In the genomic region with DNA sequence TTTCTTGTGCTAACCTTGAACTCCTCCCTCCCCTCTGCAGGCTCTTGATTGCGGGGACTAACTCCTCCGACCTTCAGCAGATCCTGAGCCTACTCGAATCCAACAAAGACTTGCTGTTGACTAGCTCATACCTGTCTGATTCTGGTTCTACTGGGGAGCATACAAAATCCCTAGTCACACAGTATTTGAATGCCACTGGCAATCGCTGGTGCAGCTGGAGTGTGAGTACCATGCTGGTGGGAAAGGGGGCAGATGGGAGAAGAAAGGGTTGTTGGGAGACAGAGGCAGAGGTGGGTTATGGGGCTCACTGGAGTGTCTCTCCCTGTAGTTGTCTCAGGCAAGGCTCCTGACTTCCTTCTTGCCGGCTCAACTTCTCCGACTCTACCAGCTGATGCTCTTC, we compare ENCODE assay signal across 10 cellular contexts. TPM values are rescaled to one million over a fixed set of nuclear protein-coding genes. Genes with fewer than 3 reads are reported as not detected.
DNase-seq lines count a peak whose midpoint lies in the region; ATAC-seq lines count a peak whose summit lies in the region.
"Had no signal": no experiment of that assay in that cellular context is flagged by ENCODE, and none has a peak within 500 bp of the region (broad histone marks: within the 10 kb centered on the region; RNA-seq: fewer than 3 reads in every experiment).

No MANE protein-coding gene starts in this region.

- H3K9me3 Mint-ChIP-seq in activated CD8-positive, alpha-beta memory T cell treated with anti-CD3 and anti-CD28 coated beads, Interleukin-2, amount 10 ng/mL, durations not matched to agents 7 days and 5 days (ENCODE audit: low read depth) = no peaks in the 10 kb centered on the region
- no peaks in the 10 kb centered on the region for H3K9me3 Mint-ChIP-seq in activated CD4-positive, alpha-beta memory T cell treated with anti-CD3 and anti-CD28 coated beads for 36 hours

- peak overlapping the region; percentile 99 for H3K27ac ChIP-seq in epithelial cell of prostate

- peak overlapping the region; percentile 54 for H3K27ac Mint-ChIP-seq in activated CD8-positive, alpha-beta memory T cell treated with anti-CD3 and anti-CD28 coated beads, Interleukin-2, amount 10 ng/mL, durations not matched to agents 7 days and 5 days
- H3K27ac Mint-ChIP-seq in activated CD4-positive, alpha-beta memory T cell treated with anti-CD3 and anti-CD28 coated beads for 36 hours = peak overlapping the region; percentile 69

- H3K4me3 ChIP-seq in skeletal muscle cell (ENCODE audit: low read depth, low read length) = peak overlapping the region; percentile 2

- DNase-seq in activated CD8-positive, alpha-beta memory T cell treated with anti-CD3 and anti-CD28 coated beads, Interleukin-2, amount 10 ng/mL, durations not matched to agents 7 days and 5 days = no peak
- no peak for DNase-seq in activated CD8-positive, alpha-beta memory T cell treated with anti-CD3 and anti-CD28 coated beads, Interleukin-2, amount 50 U/mL, for 4 hours
- no peak for DNase-seq in activated CD4-positive, alpha-beta memory T cell treated with anti-CD3 and anti-CD28 coated beads for 36 hours
- DNase-seq in epithelial cell of prostate (ENCODE audit: low read depth, low spot score) = no peak
- DNase-seq in skeletal muscle cell (ENCODE audit: low read depth) = no peak
- DNase-seq in activated effector memory CD4-positive, alpha-beta T cell treated with anti-CD3 and anti-CD28 coated beads, Interleukin-2, amount 50 U/mL, for 16 hours = no peak
- DNase-seq in DMS153 (lab: John Stamatoyannopoulos, UW) = no peak
- no peak for DNase-seq in SIG-M5 treated with dmso at 0.1 percent for 504 hours (lab: John Stamatoyannopoulos, UW; ENCODE audit: unreplicated experiment)
- DNase-seq: NCI-H187 treated with DMSO at 0.1 percent for 48 hours had no signal

- POLR2A ChIA-PET in activated CD4-positive, alpha-beta memory T cell treated with anti-CD3 and anti-CD28 coated beads for 36 hours (lab: Charles Lee) = interaction anchor here (9.1 kb wide), 1 partner anchor 31 kb away, joined by 234 read pairs; no protein-coding TSS in a partner anchor

- CTCF ChIA-PET in activated CD8-positive, alpha-beta memory T cell treated with anti-CD3 and anti-CD28 coated beads, Interleukin-2, amount 10 ng/mL, durations not matched to agents 7 days and 5 days (lab: Charles Lee) = interaction anchor here (0.6 to 4.8 kb wide), 6 partner anchors 10 to 98 kb away, joined by 3 to 29 read pairs (median 6); a partner anchor contains a TSS
- CTCF ChIA-PET in activated CD4-positive, alpha-beta memory T cell treated with anti-CD3 and anti-CD28 coated beads for 36 hours (lab: Charles Lee) = interaction anchor here (4.1 kb wide), 1 partner anchor 21 kb away, joined by 14 read pairs; no protein-coding TSS in a partner anchor

- intact Hi-C loops in activated CD4-positive, alpha-beta memory T cell treated with anti-CD3 and anti-CD28 coated beads for 36 hours (cut with micrococcal nuclease) = no loop called here

- no peaks in the 10 kb centered on the region for H3K27me3 Mint-ChIP-seq in activated CD8-positive, alpha-beta memory T cell treated with anti-CD3 and anti-CD28 coated beads, Interleukin-2, amount 10 ng/mL, durations not matched to agents 7 days and 5 days
- no peaks in the 10 kb centered on the region for H3K27me3 Mint-ChIP-seq in activated CD4-positive, alpha-beta memory T cell treated with anti-CD3 and anti-CD28 coated beads for 36 hours

- peaks cover 46% of the 10 kb centered on the region for H3K4me1 Mint-ChIP-seq in activated CD8-positive, alpha-beta memory T cell treated with anti-CD3 and anti-CD28 coated beads, Interleukin-2, amount 10 ng/mL, durations not matched to agents 7 days and 5 days
- peaks cover 40% of the 10 kb centered on the region for H3K4me1 Mint-ChIP-seq in activated CD4-positive, alpha-beta memory T cell treated with anti-CD3 and anti-CD28 coated beads for 36 hours (ENCODE audit: low read depth)

- peaks cover 76% of the 10 kb centered on the region for H3K36me3 Mint-ChIP-seq in activated CD8-positive, alpha-beta memory T cell treated with anti-CD3 and anti-CD28 coated beads, Interleukin-2, amount 10 ng/mL, durations not matched to agents 7 days and 5 days
- peaks cover 90% of the 10 kb centered on the region for H3K36me3 Mint-ChIP-seq in activated CD4-positive, alpha-beta memory T cell treated with anti-CD3 and anti-CD28 coated beads for 36 hours

- no peak for ATAC-seq in activated CD8-positive, alpha-beta memory T cell treated with anti-CD3 and anti-CD28 coated beads, Interleukin-2, amount 10 ng/mL, durations not matched to agents 7 days and 5 days

- peak overlapping the region; percentile 12 for H3K4me3 Mint-ChIP-seq in activated CD8-positive, alpha-beta memory T cell treated with anti-CD3 and anti-CD28 coated beads, Interleukin-2, amount 10 ng/mL, durations not matched to agents 7 days and 5 days
- H3K4me3 Mint-ChIP-seq in activated CD4-positive, alpha-beta memory T cell treated with anti-CD3 and anti-CD28 coated beads for 36 hours = peak overlapping the region; percentile 53

RNA-seq across cellular contexts. Expression of a gene that starts 4.4 kb away (rescaled TPM):
- total RNA-seq in activated CD8-positive, alpha-beta memory T cell treated with anti-CD3 and anti-CD28 coated beads, Interleukin-2, amount 10 ng/mL, durations not matched to agents 7 days and 5 days = 100 to 1,000 TPM; 213 to 259 TPM
- total RNA-seq in activated CD4-positive, alpha-beta memory T cell treated with anti-CD3 and anti-CD28 coated beads for 36 hours = 100 to 1,000 TPM; 309 to 314 TPM

RNA-seq across cellular contexts. Expression of a gene that starts 36.0 kb away (rescaled TPM):
- total RNA-seq in activated CD8-positive, alpha-beta memory T cell treated with anti-CD3 and anti-CD28 coated beads, Interleukin-2, amount 10 ng/mL, durations not matched to agents 7 days and 5 days = not detected
- not detected for total RNA-seq in activated CD4-positive, alpha-beta memory T cell treated with anti-CD3 and anti-CD28 coated beads for 36 hours
- total RNA-seq: myocyte had no signal

RNA-seq across cellular contexts. Expression of a gene that starts 45.7 kb away (rescaled TPM):
- 10 to 100 TPM; 82.9 to 83.9 TPM for total RNA-seq in activated CD8-positive, alpha-beta memory T cell treated with anti-CD3 and anti-CD28 coated beads, Interleukin-2, amount 10 ng/mL, durations not matched to agents 7 days and 5 days
- total RNA-seq in activated CD4-positive, alpha-beta memory T cell treated with anti-CD3 and anti-CD28 coated beads for 36 hours = 10 to 100 TPM; 72.6 to 73.0 TPM

RNA-seq across cellular contexts. Expression of a gene that starts 52.5 kb away (rescaled TPM):
- not detected for total RNA-seq in activated CD8-positive, alpha-beta memory T cell treated with anti-CD3 and anti-CD28 coated beads, Interleukin-2, amount 10 ng/mL, durations not matched to agents 7 days and 5 days
- total RNA-seq in activated CD4-positive, alpha-beta memory T cell treated with anti-CD3 and anti-CD28 coated beads for 36 hours = under 1 TPM in 1 of 2 experiments, not detected in 1; 0.53 TPM
- total RNA-seq: myocyte had no signal

RNA-seq across cellular contexts. Expression of a gene that starts 53.3 kb away (rescaled TPM):
- total RNA-seq in activated CD8-positive, alpha-beta memory T cell treated with anti-CD3 and anti-CD28 coated beads, Interleukin-2, amount 10 ng/mL, durations not matched to agents 7 days and 5 days = 10 to 100 TPM; 30.8 to 38.4 TPM
- 10 to 100 TPM; 24.6 to 29.2 TPM for total RNA-seq in activated CD4-positive, alpha-beta memory T cell treated with anti-CD3 and anti-CD28 coated beads for 36 hours
